ENCODE assay signal across 1 cellular context in genomic region chrX:13940646-13941045, GRCh38.
TF ChIP-seq lines count a peak whose summit lies in the region.

No MANE protein-coding gene starts in this region.

TF ChIP-seq in H1, 55 proteins besides CTCF, POLR2A, EP300 and RAD21 (continued from another document):
- no peak for TF ChIP-seq POU5F1 (IDR thresholded peaks at IDR 0.05; ENCODE audit: low read depth, low read length)
- TF ChIP-seq CTBP2 (IDR thresholded peaks at IDR 0.05; ENCODE audit: borderline replicate concordance, insufficient read depth, insufficient read length, low read length): no peak
- TF ChIP-seq MAFK (IDR thresholded peaks at IDR 0.05; ENCODE audit: low read depth, low read length): no peak
- TF ChIP-seq GABPA (IDR thresholded peaks at IDR 0.05; ENCODE audit: borderline replicate concordance, insufficient read depth, low read length): no peak
- no peak for TF ChIP-seq EGR1 (IDR thresholded peaks at IDR 0.05; ENCODE audit: borderline replicate concordance, low read depth, low read length)
- no peak for TF ChIP-seq SAP30 (IDR thresholded peaks at IDR 0.05; ENCODE audit: insufficient read depth, insufficient replicate concordance, low read length)
- TF ChIP-seq SRF (IDR thresholded peaks at IDR 0.05; ENCODE audit: low read depth, low read length): no peak
- TF ChIP-seq TBP (IDR thresholded peaks at IDR 0.05; ENCODE audit: low read depth, low read length): no peak
- TF ChIP-seq PHF8 (conservative IDR thresholded peaks at IDR 0.05; ENCODE audit: low read depth, low read length): no peak
- no peak for TF ChIP-seq CBX5 (IDR thresholded peaks at IDR 0.05; ENCODE audit: low read depth, low read length)
- no peak for TF ChIP-seq RNF2 (IDR thresholded peaks at IDR 0.05; ENCODE audit: borderline replicate concordance, low read depth, low read length, missing control alignments, poor library complexity, severe bottlenecking)
- TF ChIP-seq, protein P1, sequence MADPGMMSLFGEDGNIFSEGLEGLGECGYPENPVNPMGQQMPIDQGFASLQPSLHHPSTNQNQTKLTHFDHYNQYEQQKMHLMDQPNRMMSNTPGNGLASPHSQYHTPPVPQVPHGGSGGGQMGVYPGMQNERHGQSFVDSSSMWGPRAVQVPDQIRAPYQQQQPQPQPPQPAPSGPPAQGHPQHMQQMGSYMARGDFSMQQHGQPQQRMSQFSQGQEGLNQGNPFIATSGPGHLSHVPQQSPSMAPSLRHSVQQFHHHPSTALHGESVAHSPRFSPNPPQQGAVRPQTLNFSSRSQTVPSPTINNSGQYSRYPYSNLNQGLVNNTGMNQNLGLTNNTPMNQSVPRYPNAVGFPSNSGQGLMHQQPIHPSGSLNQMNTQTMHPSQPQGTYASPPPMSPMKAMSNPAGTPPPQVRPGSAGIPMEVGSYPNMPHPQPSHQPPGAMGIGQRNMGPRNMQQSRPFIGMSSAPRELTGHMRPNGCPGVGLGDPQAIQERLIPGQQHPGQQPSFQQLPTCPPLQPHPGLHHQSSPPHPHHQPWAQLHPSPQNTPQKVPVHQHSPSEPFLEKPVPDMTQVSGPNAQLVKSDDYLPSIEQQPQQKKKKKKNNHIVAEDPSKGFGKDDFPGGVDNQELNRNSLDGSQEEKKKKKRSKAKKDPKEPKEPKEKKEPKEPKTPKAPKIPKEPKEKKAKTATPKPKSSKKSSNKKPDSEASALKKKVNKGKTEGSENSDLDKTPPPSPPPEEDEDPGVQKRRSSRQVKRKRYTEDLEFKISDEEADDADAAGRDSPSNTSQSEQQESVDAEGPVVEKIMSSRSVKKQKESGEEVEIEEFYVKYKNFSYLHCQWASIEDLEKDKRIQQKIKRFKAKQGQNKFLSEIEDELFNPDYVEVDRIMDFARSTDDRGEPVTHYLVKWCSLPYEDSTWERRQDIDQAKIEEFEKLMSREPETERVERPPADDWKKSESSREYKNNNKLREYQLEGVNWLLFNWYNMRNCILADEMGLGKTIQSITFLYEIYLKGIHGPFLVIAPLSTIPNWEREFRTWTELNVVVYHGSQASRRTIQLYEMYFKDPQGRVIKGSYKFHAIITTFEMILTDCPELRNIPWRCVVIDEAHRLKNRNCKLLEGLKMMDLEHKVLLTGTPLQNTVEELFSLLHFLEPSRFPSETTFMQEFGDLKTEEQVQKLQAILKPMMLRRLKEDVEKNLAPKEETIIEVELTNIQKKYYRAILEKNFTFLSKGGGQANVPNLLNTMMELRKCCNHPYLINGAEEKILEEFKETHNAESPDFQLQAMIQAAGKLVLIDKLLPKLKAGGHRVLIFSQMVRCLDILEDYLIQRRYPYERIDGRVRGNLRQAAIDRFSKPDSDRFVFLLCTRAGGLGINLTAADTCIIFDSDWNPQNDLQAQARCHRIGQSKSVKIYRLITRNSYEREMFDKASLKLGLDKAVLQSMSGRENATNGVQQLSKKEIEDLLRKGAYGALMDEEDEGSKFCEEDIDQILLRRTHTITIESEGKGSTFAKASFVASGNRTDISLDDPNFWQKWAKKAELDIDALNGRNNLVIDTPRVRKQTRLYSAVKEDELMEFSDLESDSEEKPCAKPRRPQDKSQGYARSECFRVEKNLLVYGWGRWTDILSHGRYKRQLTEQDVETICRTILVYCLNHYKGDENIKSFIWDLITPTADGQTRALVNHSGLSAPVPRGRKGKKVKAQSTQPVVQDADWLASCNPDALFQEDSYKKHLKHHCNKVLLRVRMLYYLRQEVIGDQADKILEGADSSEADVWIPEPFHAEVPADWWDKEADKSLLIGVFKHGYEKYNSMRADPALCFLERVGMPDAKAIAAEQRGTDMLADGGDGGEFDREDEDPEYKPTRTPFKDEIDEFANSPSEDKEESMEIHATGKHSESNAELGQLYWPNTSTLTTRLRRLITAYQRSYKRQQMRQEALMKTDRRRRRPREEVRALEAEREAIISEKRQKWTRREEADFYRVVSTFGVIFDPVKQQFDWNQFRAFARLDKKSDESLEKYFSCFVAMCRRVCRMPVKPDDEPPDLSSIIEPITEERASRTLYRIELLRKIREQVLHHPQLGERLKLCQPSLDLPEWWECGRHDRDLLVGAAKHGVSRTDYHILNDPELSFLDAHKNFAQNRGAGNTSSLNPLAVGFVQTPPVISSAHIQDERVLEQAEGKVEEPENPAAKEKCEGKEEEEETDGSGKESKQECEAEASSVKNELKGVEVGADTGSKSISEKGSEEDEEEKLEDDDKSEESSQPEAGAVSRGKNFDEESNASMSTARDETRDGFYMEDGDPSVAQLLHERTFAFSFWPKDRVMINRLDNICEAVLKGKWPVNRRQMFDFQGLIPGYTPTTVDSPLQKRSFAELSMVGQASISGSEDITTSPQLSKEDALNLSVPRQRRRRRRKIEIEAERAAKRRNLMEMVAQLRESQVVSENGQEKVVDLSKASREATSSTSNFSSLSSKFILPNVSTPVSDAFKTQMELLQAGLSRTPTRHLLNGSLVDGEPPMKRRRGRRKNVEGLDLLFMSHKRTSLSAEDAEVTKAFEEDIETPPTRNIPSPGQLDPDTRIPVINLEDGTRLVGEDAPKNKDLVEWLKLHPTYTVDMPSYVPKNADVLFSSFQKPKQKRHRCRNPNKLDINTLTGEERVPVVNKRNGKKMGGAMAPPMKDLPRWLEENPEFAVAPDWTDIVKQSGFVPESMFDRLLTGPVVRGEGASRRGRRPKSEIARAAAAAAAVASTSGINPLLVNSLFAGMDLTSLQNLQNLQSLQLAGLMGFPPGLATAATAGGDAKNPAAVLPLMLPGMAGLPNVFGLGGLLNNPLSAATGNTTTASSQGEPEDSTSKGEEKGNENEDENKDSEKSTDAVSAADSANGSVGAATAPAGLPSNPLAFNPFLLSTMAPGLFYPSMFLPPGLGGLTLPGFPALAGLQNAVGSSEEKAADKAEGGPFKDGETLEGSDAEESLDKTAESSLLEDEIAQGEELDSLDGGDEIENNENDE (IDR thresholded peaks at IDR 0.05; ENCODE audit: insufficient replicate concordance, low read length): no peak
- TF ChIP-seq SIN3A (conservative IDR thresholded peaks at IDR 0.05 in 1 of 2, IDR thresholded peaks at IDR 0.05 in 1 of 2; ENCODE audit: low read depth in 1 of 2, low read length in 2 of 2): no peak
- TF ChIP-seq KDM5A (IDR thresholded peaks at IDR 0.05; ENCODE audit: low read length): no peak
